Comparison of ENCODE assay signal across 24 cellular contexts in genomic region chr11:69947059-69947771, GRCh38.
DNase-seq lines count a peak whose midpoint lies in the region; ATAC-seq, FAIRE-seq and TF ChIP-seq lines count a peak whose summit lies in the region.
"Had no signal": no experiment of that assay in that cellular context is flagged by ENCODE, and none has a peak within 500 bp of the region (broad histone marks: within the 10 kb centered on the region; RNA-seq: fewer than 3 reads in every experiment).

No MANE protein-coding gene starts in this region.

- TF ChIP-seq CTCF in Calu3 (IDR thresholded peaks at IDR 0.05; ENCODE audit: unreplicated experiment): no peak

- no peak for DNase-seq in Calu3
- peak; percentile 20 for DNase-seq in LoVo (ENCODE audit: low spot score)
- DNase-seq in neuronal stem cell (ENCODE audit: low spot score): no peak
- DNase-seq in stimulated activated CD4-positive, alpha-beta T cell treated with anti-CD3 and anti-CD28 coated beads, Interleukin-15, amount 100 ng/mL, for 24 hours: no peak
- DNase-seq in pons (ENCODE audit: low spot score): no peak
- DNase-seq: activated CD4-positive, CD25-positive, alpha-beta regulatory T cell; activated CD8-positive, alpha-beta memory T cell treated with anti-CD3 and anti-CD28 coated beads for 24 hours; activated naive CD8-positive, alpha-beta T cell treated with anti-CD3 and anti-CD28 coated beads, Interleukin-2, amount 10 ng/mL, durations not matched to agents 7 days and 5 days; activated T-cell treated with anti-CD3 and anti-CD28 coated beads, Interleukin-2, amount 50 U/mL, for 72 hours; COR-L47; EL; left colon; NCI-H1436 treated with DMSO at 0.1 percent for 48 hours; NCI-H774; nucleus accumbens; stimulated activated naive CD4-positive, alpha-beta T cell had no signal

- H3K4me3 Mint-ChIP-seq in Calu3 (ENCODE audit: low read depth, unreplicated experiment): no peak overlapping the region
- H3K4me3 Mint-ChIP-seq: activated naive CD8-positive, alpha-beta T cell treated with anti-CD3 and anti-CD28 coated beads, Interleukin-2, amount 10 ng/mL, durations not matched to agents 7 days and 5 days; activated T-cell treated with anti-CD3 and anti-CD28 coated beads, Interleukin-2, amount 50 U/mL, for 72 hours; B cell; brain; GM23338; T-helper 2 cell treated with Interferon-gamma antibody and Interleukin-4, amounts not matched to agents 5 μg/mL and 100 μg/mL, for 36 hours had no signal

- H3K4me3 ChIP-seq in neuronal stem cell (ENCODE audit: low read length in 2 of 2): no peak overlapping the region
- H3K4me3 ChIP-seq: GM23338, right atrium auricular region, tibial nerve had no signal

- no peak overlapping the region for H2BK15ac ChIP-seq in neuronal stem cell (ENCODE audit: low read length)

- no peak overlapping the region for H3K27ac ChIP-seq in neuronal stem cell (replicated peaks; ENCODE audit: low read length)
- H3K27ac ChIP-seq: right atrium auricular region, tibial nerve had no signal

- BruUV-seq in Calu3 (replicated peaks; lab: Mats Ljungman, UMichigan): no TSS peak

- no peaks in the 10 kb centered on the region for H3K79me1 ChIP-seq in neuronal stem cell (ENCODE audit: low read depth, low read length)

- H3K36me3 Mint-ChIP-seq in Calu3 (ENCODE audit: insufficient read depth, unreplicated experiment): peaks cover 18% of the 10 kb centered on the region
- H3K36me3 Mint-ChIP-seq: activated naive CD8-positive, alpha-beta T cell treated with anti-CD3 and anti-CD28 coated beads, Interleukin-2, amount 10 ng/mL, durations not matched to agents 7 days and 5 days; brain had no signal

- H2AK5ac ChIP-seq in neuronal stem cell (ENCODE audit: low read depth, low read length): peak overlapping the region; percentile 60

- FAIRE-seq in colon (lab: Jason Lieb, UNC): peak; percentile 96

- no peak overlapping the region for H3K4me2 ChIP-seq in neuronal stem cell (ENCODE audit: insufficient read depth, low read length, poor library complexity, severe bottlenecking)
- H3K4me2 ChIP-seq: GM23338 had no signal

- no peak overlapping the region for H2BK12ac ChIP-seq in neuronal stem cell (ENCODE audit: low read length)

- no peak overlapping the region for H4K8ac ChIP-seq in neuronal stem cell (ENCODE audit: low read depth, low read length)

- no peak overlapping the region for H2BK120ac ChIP-seq in neuronal stem cell (ENCODE audit: low read depth, low read length)

- H3K14ac ChIP-seq in neuronal stem cell (ENCODE audit: low read length): no peak overlapping the region

- peaks cover 0 to 2% (median 0%) of the 10 kb centered on the region in 3 experiments for H3K27me3 ChIP-seq in neuronal stem cell (ENCODE audit: control insufficient read depth in 3 of 3, insufficient read depth in 3 of 3, low read depth in 1 of 3, low read length in 3 of 3)
- H3K27me3 ChIP-seq: right atrium auricular region, tibial nerve had no signal

- H3K27me3 Mint-ChIP-seq in Calu3 (ENCODE audit: unreplicated experiment): no peaks in the 10 kb centered on the region
- H3K27me3 Mint-ChIP-seq: activated naive CD8-positive, alpha-beta T cell treated with anti-CD3 and anti-CD28 coated beads, Interleukin-2, amount 10 ng/mL, durations not matched to agents 7 days and 5 days; brain had no signal

- CTCF ChIA-PET in Calu3 (lab: Charles Lee): interaction anchor here (0.6 to 1.5 kb wide), 4 partner anchors 36 to 245 kb away, joined by 3 to 5 read pairs (median 4); no protein-coding TSS in a partner anchor

- peak overlapping the region; percentile 98 for H3K27ac Mint-ChIP-seq in Calu3 (ENCODE audit: unreplicated experiment)
- H3K27ac Mint-ChIP-seq: activated naive CD8-positive, alpha-beta T cell treated with anti-CD3 and anti-CD28 coated beads, Interleukin-2, amount 10 ng/mL, durations not matched to agents 7 days and 5 days; activated T-cell treated with anti-CD3 and anti-CD28 coated beads, Interleukin-2, amount 50 U/mL, for 72 hours; B cell; brain; GM23338; T-helper 2 cell treated with Interferon-gamma antibody and Interleukin-4, amounts not matched to agents 5 μg/mL and 100 μg/mL, for 36 hours had no signal

- no peak for ATAC-seq in GM21576 (IDR thresholded peaks at IDR 0.05; ENCODE audit: unreplicated experiment)

- H3K9me3 ChIP-seq in neuronal stem cell (replicated peaks in 1 of 2; ENCODE audit: control insufficient read depth in 2 of 2, insufficient read depth in 1 of 2, low read depth in 1 of 2, low read length in 2 of 2): no peaks in the 10 kb centered on the region
- H3K9me3 ChIP-seq: right atrium auricular region, tibial nerve had no signal

- no peaks in the 10 kb centered on the region for H3K9me3 Mint-ChIP-seq in Calu3 (ENCODE audit: low read depth, unreplicated experiment)
- H3K9me3 Mint-ChIP-seq: activated naive CD8-positive, alpha-beta T cell treated with anti-CD3 and anti-CD28 coated beads, Interleukin-2, amount 10 ng/mL, durations not matched to agents 7 days and 5 days; activated T-cell treated with anti-CD3 and anti-CD28 coated beads, Interleukin-2, amount 50 U/mL, for 72 hours; T-helper 2 cell treated with Interferon-gamma antibody and Interleukin-4, amounts not matched to agents 5 μg/mL and 100 μg/mL, for 36 hours had no signal

- no peak overlapping the region for H4K91ac ChIP-seq in neuronal stem cell (ENCODE audit: low read depth, low read length, poor library complexity)

- intact Hi-C loops in Calu3 (cut with micrococcal nuclease; ENCODE audit: unreplicated experiment): loop anchor here (10.0 kb wide), 1 partner anchor 138 kb away; no protein-coding TSS in a partner anchor

- H3K4ac ChIP-seq in neuronal stem cell (ENCODE audit: low read length): no peak overlapping the region

- WGBS in neuronal stem cell (ENCODE audit: extremely low coverage in 2 of 2, insufficient read length in 2 of 2, insufficient replicate concordance in 1 of 2), 2 donors: no CpG with 5 or more reads among the region's 5 CpGs

- H3K4me1 Mint-ChIP-seq in Calu3 (ENCODE audit: low read depth, unreplicated experiment): peaks cover 19% of the 10 kb centered on the region
- H3K4me1 Mint-ChIP-seq: activated naive CD8-positive, alpha-beta T cell treated with anti-CD3 and anti-CD28 coated beads, Interleukin-2, amount 10 ng/mL, durations not matched to agents 7 days and 5 days; B cell had no signal

- H3K23ac ChIP-seq in neuronal stem cell (ENCODE audit: low read depth, low read length, poor library complexity): no peak overlapping the region

- no peak overlapping the region for H2BK5ac ChIP-seq in neuronal stem cell (ENCODE audit: low read length)

- H3K36me3 ChIP-seq in neuronal stem cell (replicated peaks in 1 of 2; ENCODE audit: control insufficient read depth in 2 of 2, insufficient read depth in 2 of 2, low read length in 2 of 2): no peaks in the 10 kb centered on the region
- H3K36me3 ChIP-seq: right atrium auricular region, tibial nerve had no signal

- no peak overlapping the region for H3K9ac ChIP-seq in neuronal stem cell (ENCODE audit: low read depth, low read length, poor library complexity)

- no peak overlapping the region for H2AFZ ChIP-seq in neuronal stem cell (ENCODE audit: low read length)

- H3K4me1 ChIP-seq in neuronal stem cell (ENCODE audit: control insufficient read depth in 2 of 2, insufficient read depth in 1 of 2, low read depth in 1 of 2, low read length in 2 of 2): peaks cover 4 to 17% of the 10 kb centered on the region in 2 donors

- no peak overlapping the region for H3K18ac ChIP-seq in neuronal stem cell (ENCODE audit: low read length)
